Comparison of ENCODE assay signal across 9 cellular contexts in the genomic region with DNA sequence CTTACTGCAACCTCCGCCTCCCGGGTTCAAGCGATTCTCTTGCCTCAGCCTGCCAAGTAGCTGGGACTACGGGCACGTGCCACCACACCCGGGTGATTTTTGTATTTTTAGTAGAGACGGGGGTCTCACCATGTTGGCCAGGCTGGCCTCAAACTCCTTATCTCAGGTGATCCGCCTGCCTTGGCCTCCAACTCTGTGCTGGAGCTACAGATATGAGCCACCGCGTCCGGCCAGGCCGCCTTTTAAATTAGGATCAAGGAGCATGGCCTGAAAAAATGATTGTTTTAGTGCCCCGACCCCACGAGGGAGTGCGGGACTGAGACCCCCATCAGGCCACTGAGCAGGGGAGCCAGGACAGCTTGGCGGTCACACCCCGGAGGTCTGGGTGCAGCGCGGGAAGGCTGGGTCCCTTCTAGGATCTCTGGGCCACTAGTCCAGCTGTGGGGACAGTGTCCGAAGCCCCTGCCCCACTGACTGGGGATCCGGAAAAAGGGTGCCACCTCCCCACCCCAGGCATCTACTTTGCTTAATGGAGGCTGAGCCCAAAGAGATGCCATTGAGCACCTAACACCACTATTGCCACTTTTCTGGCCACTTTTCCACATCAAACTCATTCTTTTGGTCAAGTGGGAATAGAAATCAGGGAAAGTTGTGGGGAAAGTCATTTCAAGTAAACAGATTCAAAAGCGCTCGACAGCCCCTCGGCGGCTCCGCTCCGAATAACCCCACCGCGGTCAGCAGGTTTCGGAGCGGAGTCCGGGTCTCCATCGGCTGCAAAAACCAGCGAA. TPM values are rescaled to one million over a fixed set of nuclear protein-coding genes. Genes with fewer than 3 reads are reported as not detected.
DNase-seq lines count a peak whose midpoint lies in the region; ATAC-seq, FAIRE-seq and TF ChIP-seq lines count a peak whose summit lies in the region.
"Had no signal": no experiment of that assay in that cellular context is flagged by ENCODE, and none has a peak within 500 bp of the region (broad histone marks: within the 10 kb centered on the region; RNA-seq: fewer than 3 reads in every experiment).

No MANE protein-coding gene starts in this region.

- H3F3A ChIP-seq in GM23338 (replicated peaks; ENCODE audit: low read depth) = no peaks in the 10 kb centered on the region

- H3K4me3 Mint-ChIP-seq in GM23338 = peak overlapping the region; percentile 58
- peak overlapping the region; percentile 99 for H3K4me3 Mint-ChIP-seq in T-helper 17 cell

- H4K20me1 ChIP-seq in GM23338 (replicated peaks; ENCODE audit: insufficient read depth) = no peaks in the 10 kb centered on the region

- DNase-seq in GM23338 (ENCODE audit: low spot score) = no peak
- DNase-seq in T-helper 17 cell = no peak
- no peak for DNase-seq in fibroblast of the aortic adventitia (ENCODE audit: low read depth)
- no peak for DNase-seq in skeletal muscle cell (ENCODE audit: low read depth)
- DNase-seq in NCI-H69 (lab: John Stamatoyannopoulos, UW) = no peak
- DNase-seq in urothelium cell line (ENCODE audit: low spot score) = no peak
- DNase-seq in NCI-H510A (lab: John Stamatoyannopoulos, UW) = no peak
- DNase-seq: NCI-H446 had no signal

- no peak; the same call in none of the 3 replicates for ATAC-seq in GM23338
- ATAC-seq in T-helper 17 cell = no peak
- ATAC-seq in HG02973 (IDR thresholded peaks at IDR 0.05; ENCODE audit: unreplicated experiment) = no peak

- H3K9me2 ChIP-seq in GM23338 (ENCODE audit: insufficient read depth) = no peaks in the 10 kb centered on the region

- no peaks in the 10 kb centered on the region for H3K9me3 ChIP-seq in T-helper 17 cell (ENCODE audit: control insufficient read depth, low read length, poor library complexity, severe bottlenecking)

- peaks cover 19% of the 10 kb centered on the region for H3K27me3 ChIP-seq in GM23338 (ENCODE audit: insufficient read depth)

- H3K4me1 Mint-ChIP-seq in GM23338 = peaks cover 10% of the 10 kb centered on the region
- peaks cover 19% of the 10 kb centered on the region for H3K4me1 Mint-ChIP-seq in T-helper 17 cell

- TF ChIP-seq CTCF in GM23338 (conservative IDR thresholded peaks at IDR 0.05; ENCODE audit: low read depth in 2 of 2) (no peak), fibroblast of the aortic adventitia (IDR thresholded peaks at IDR 0.05; ENCODE audit: insufficient read depth, low read length) (no peak)

- H3K4me3 ChIP-seq in GM23338 (peak overlapping the region; percentile 49), fibroblast of the aortic adventitia (ENCODE audit: low read depth, low read length) (peak overlapping the region; percentile 42), skeletal muscle cell (ENCODE audit: low read depth, low read length) (peak overlapping the region; percentile 28)

- FAIRE-seq in urothelium cell line (lab: Jason Lieb, UNC) = no peak

- H2AFZ ChIP-seq in GM23338 = peak overlapping the region; percentile 84

- H3K27ac ChIP-seq in GM23338 (ENCODE audit: low read depth) = no peak overlapping the region

- H3K36me3 Mint-ChIP-seq in GM23338 (ENCODE audit: low read depth) (no peaks in the 10 kb centered on the region), T-helper 17 cell (ENCODE audit: low read depth) (peaks cover 2% of the 10 kb centered on the region)

- H3K79me2 ChIP-seq in GM23338 (replicated peaks; ENCODE audit: insufficient read depth) = no peaks in the 10 kb centered on the region

- H3K4me1 ChIP-seq in GM23338 (ENCODE audit: insufficient read depth) = peaks cover 4% of the 10 kb centered on the region

- peaks cover 29% of the 10 kb centered on the region for H3K27me3 Mint-ChIP-seq in GM23338 (ENCODE audit: insufficient read depth, low read depth, poor library complexity)
- no peaks in the 10 kb centered on the region for H3K27me3 Mint-ChIP-seq in T-helper 17 cell

- peak overlapping the region; percentile 72 for H3K4me2 ChIP-seq in GM23338

- no peaks in the 10 kb centered on the region for H3K36me3 ChIP-seq in GM23338 (ENCODE audit: insufficient read depth)

- no peaks in the 10 kb centered on the region; the same call in 2 of the 3 replicates for H3K9me3 Mint-ChIP-seq in GM23338

- H3K27ac Mint-ChIP-seq in GM23338 (no peak overlapping the region), T-helper 17 cell (peak overlapping the region; percentile 99)

TF ChIP-seq in GM23338, 12 proteins besides CTCF, POLR2A, EP300 and RAD21:
- no peak for TF ChIP-seq NANOG (IDR thresholded peaks at IDR 0.05; ENCODE audit: borderline replicate concordance)
- no peak for TF ChIP-seq CREB1 (CRISPR knock-in tag; IDR thresholded peaks at IDR 0.05; ENCODE audit: low read depth)

RNA-seq across cellular contexts. Expression of gene DNMT3A, which starts 19.7 kb away (rescaled TPM):
- total RNA-seq in GM23338 (2014; rRNA removed; shearing (Covaris generic)) = 67.2 and 80.4 TPM in 2 replicates
- polyA plus RNA-seq in GM23338 (2016; fragmentation: Nextera tagmentation; extraction: Ambion mirVana) = 42.9 and 47.2 TPM in 2 replicates
- 10 to 100 TPM; 62.8 to 67.6 TPM for total RNA-seq in T-helper 17 cell
- total RNA-seq in fibroblast of the aortic adventitia (ENCODE audit: low replicate concordance) = 10.8 and 11.9 TPM in 2 replicates
